8 cellular contexts compared by ENCODE assay signal in the genomic region with DNA sequence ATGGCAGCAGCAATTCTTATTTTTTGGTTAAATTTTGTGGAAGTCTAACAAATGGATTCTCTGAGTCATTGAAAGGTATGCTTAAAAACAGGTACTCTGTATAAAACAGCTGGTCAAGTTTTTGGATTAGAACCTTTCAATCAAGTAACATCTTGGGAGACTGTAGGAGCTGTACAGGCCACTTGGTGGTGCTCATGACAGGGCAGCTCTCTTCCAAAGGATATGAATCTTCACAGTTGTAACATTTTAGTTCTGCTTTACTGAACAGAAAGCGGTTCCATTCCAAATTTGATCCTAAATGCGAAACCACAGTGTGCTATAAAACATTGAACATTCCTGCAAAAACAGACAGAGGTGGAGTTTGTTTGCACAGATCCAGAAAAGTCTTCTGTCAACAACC. TPM values are rescaled to one million over a fixed set of nuclear protein-coding genes. Genes with fewer than 3 reads are reported as not detected.
DNase-seq lines count a peak whose midpoint lies in the region; ATAC-seq, FAIRE-seq and TF ChIP-seq lines count a peak whose summit lies in the region.

No MANE protein-coding gene starts in this region.

- H3K9me1 ChIP-seq in keratinocyte (ENCODE audit: control insufficient read depth, extremely low read depth, insufficient read depth, low read length), result no peaks in the 10 kb centered on the region

- ATAC-seq in GM19372 (IDR thresholded peaks at IDR 0.05; ENCODE audit: low read depth, unreplicated experiment) (peak; percentile 58), aorta (ENCODE audit: low FRiP score) (peak; percentile 86), HG02840 (IDR thresholded peaks at IDR 0.05; ENCODE audit: low FRiP score, unreplicated experiment) (no peak)

- WGBS in aorta, 2 donors, result 43 to 53% methylated on average over 2 of the region's 2 CpGs

- H3K9me3 ChIP-seq in adipocyte (ENCODE audit: control insufficient read depth, low read length) (no peaks in the 10 kb centered on the region), keratinocyte (ENCODE audit: control insufficient read depth, low read depth, low read length) (no peaks in the 10 kb centered on the region), aorta (ENCODE audit: control insufficient read depth, low read length) (no peaks in the 10 kb centered on the region)

- DNase-seq in COLO668 (lab: John Stamatoyannopoulos, UW; ENCODE audit: unreplicated experiment), result peak; percentile 21
- DNase-seq in Kasumi-1 (lab: John Stamatoyannopoulos, UW), result peak; percentile 43 to 72
- DNase-seq in adipocyte (ENCODE audit: low read depth), result peak; percentile 83
- no peak for DNase-seq in keratinocyte (ENCODE audit: low read depth, low spot score)
- DNase-seq in aorta, result peak in 1 of 2 donors; percentile 60
- DNase-seq in amniotic stem cell (lab: John Stamatoyannopoulos, UW), result no peak

- peak; percentile 73 for FAIRE-seq in keratinocyte (lab: Jason Lieb, UNC)

- H3K27ac ChIP-seq in keratinocyte (ENCODE audit: control insufficient read depth, insufficient read depth, low read length) (no peak overlapping the region), aorta (ENCODE audit: low read depth in 1 of 2, low read length in 2 of 2) (no peak overlapping the region)

- no peak overlapping the region for H3K4me3 ChIP-seq in adipocyte (ENCODE audit: low read length)
- H3K4me3 ChIP-seq in keratinocyte (ENCODE audit: control insufficient read depth in 2 of 3, extremely low read depth in 1 of 3, insufficient read depth in 2 of 3, low read depth in 1 of 3, low read length in 3 of 3), result no peak overlapping the region
- no peak overlapping the region for H3K4me3 ChIP-seq in aorta (ENCODE audit: low read length in 2 of 2)

- intact Hi-C loops in aorta (cut with DNase I), result loop anchor here in 1 of 2 donors (5.0 kb wide), 1 partner anchor 56 kb away; no protein-coding TSS in a partner anchor

- H2AFZ ChIP-seq in keratinocyte (ENCODE audit: control insufficient read depth, low read length), result no peak overlapping the region

- H3K36me3 ChIP-seq in adipocyte (ENCODE audit: control insufficient read depth, insufficient read depth, low read length, severe bottlenecking) (no peaks in the 10 kb centered on the region), keratinocyte (ENCODE audit: control insufficient read depth in 2 of 2, extremely low read depth in 1 of 2, insufficient read depth in 2 of 2, low read length in 2 of 2) (peaks cover 0 to 1% of the 10 kb centered on the region in 2 experiments), aorta (ENCODE audit: control insufficient read depth in 1 of 2, insufficient read depth in 2 of 2, low read length in 1 of 2) (no peaks in the 10 kb centered on the region)

- H3K79me2 ChIP-seq in keratinocyte (ENCODE audit: control insufficient read depth, insufficient read depth, low read length), result no peaks in the 10 kb centered on the region

- no peak overlapping the region for H3K4me2 ChIP-seq in keratinocyte (ENCODE audit: control insufficient read depth, extremely low read depth, insufficient read depth, low read depth, low read length)

- TF ChIP-seq CTCF in keratinocyte (optimal IDR thresholded peaks at IDR 0.05 in 1 of 3, IDR thresholded peaks at IDR 0.05 in 1 of 3, conservative IDR thresholded peaks at IDR 0.05 in 1 of 3; ENCODE audit: extremely low read depth in 1 of 3, insufficient read depth in 2 of 3, low read length in 3 of 3), result peak; percentile 64 to 71 (median 71)

- H3K9ac ChIP-seq in adipocyte (ENCODE audit: low read length), result peak overlapping the region; percentile 24
- H3K9ac ChIP-seq in keratinocyte (ENCODE audit: control insufficient read depth, extremely low read depth, insufficient read depth, low read length), result no peak overlapping the region

- dilution Hi-C loops in keratinocyte (cut with MboI; ENCODE audit: extremely low pct_ligation_motif_present, low sequenced_read_pairs), result no loop called here

- H3K27me3 ChIP-seq in adipocyte (replicated peaks; ENCODE audit: control insufficient read depth, insufficient read depth, low read length), result no peaks in the 10 kb centered on the region
- no peaks in the 10 kb centered on the region for H3K27me3 ChIP-seq in keratinocyte (ENCODE audit: control insufficient read depth, extremely low read depth, insufficient read depth, low read length)
- no peaks in the 10 kb centered on the region for H3K27me3 ChIP-seq in aorta (ENCODE audit: control insufficient read depth in 1 of 2, insufficient read depth in 2 of 2, low read length in 1 of 2)

- H4K20me1 ChIP-seq in keratinocyte (ENCODE audit: control insufficient read depth, extremely low read depth, insufficient read depth, low read length), result no peaks in the 10 kb centered on the region

- H3K4me1 ChIP-seq in adipocyte (ENCODE audit: control insufficient read depth, insufficient read depth, low read length) (peaks cover 9% of the 10 kb centered on the region), keratinocyte (ENCODE audit: control insufficient read depth, extremely low read depth, insufficient read depth, low read length) (peaks cover 11% of the 10 kb centered on the region), aorta (ENCODE audit: control insufficient read depth in 1 of 2, insufficient read depth in 2 of 2, low read length in 2 of 2) (no peaks in the 10 kb centered on the region)

RNA-seq across cellular contexts. Expression of a gene that starts 44.5 kb away (rescaled TPM):
- polyA plus RNA-seq in keratinocyte (not detected in 3 replicates), aorta (100 to 1,000 TPM in 1 of 2 donors, not detected in 1; 100 TPM)
- polyA plus RNA-seq in keratinocyte (2011; ENCODE audit: low read depth), result not detected
- polyA plus RNA-seq in keratinocyte (2011; cell fraction: cytosol; rRNA removed), result not detected in 2 replicates
- not detected in 2 replicates for polyA plus RNA-seq in keratinocyte (2011; cell fraction: nucleus; rRNA removed)
- polyA plus RNA-seq in keratinocyte (2012; ENCODE audit: low replicate concordance), result not detected in 2 replicates
- polyA minus RNA-seq in keratinocyte, result not detected in 3 replicates
- not detected for polyA minus RNA-seq in keratinocyte (2011; cell fraction: cytosol; rRNA and poly(A)+ RNA removed)
- polyA minus RNA-seq in keratinocyte (2011; cell fraction: nucleus; rRNA and poly(A)+ RNA removed), result not detected in 2 replicates
- not detected for total RNA-seq in aorta

Comparison
In these comparisons a context has a peak if more than half of its experiments do, and no peak if none do; other contexts are left out.
1. DNase-seq: peak in COLO668 (single experiment), Kasumi-1 (2 of 2) and adipocyte (single experiment); none in keratinocyte (single experiment) and amniotic stem cell (single experiment).